In the genomic region with DNA sequence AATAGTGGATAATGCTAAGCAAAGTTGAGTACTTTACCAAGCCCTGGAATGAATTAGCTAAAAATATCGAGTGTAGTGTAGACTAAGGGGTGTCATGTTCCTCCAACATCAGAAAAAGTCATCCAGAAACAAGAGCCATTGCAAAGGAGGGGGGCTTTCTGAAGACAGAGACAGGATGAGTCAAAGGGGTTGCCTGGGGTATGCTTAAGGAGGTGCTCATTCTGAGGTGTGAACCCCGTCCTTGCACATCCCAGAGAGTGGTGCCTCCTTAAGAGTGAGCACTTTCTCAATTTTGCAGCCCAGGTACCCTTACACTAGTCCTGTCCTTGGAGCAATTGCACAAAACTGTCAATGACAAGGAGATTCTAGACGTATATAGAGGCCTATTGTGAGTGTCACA, we compare ENCODE assay signal across 17 cellular contexts. TPM values are rescaled to one million over a fixed set of nuclear protein-coding genes. Genes with fewer than 3 reads are reported as not detected.
DNase-seq lines count a peak whose midpoint lies in the region; ATAC-seq and TF ChIP-seq lines count a peak whose summit lies in the region.
"Had no signal": no experiment of that assay in that cellular context is flagged by ENCODE, and none has a peak within 500 bp of the region (broad histone marks: within the 10 kb centered on the region; RNA-seq: fewer than 3 reads in every experiment).

No MANE protein-coding gene starts in this region.

- H3K79me2 ChIP-seq in Loucy (ENCODE audit: insufficient read depth, low read length), result no peaks in the 10 kb centered on the region

- H3K36me3 ChIP-seq in BLaER1, result no peaks in the 10 kb centered on the region
- H3K36me3 ChIP-seq in Loucy (ENCODE audit: insufficient read depth, low read length), result no peaks in the 10 kb centered on the region

- peak overlapping the region; percentile 92 for H3K4me2 ChIP-seq in BLaER1
- H3K4me2 ChIP-seq in Loucy (ENCODE audit: low read depth, low read length, poor library complexity, severe bottlenecking), result peak overlapping the region; percentile 83
- H3K4me2 ChIP-seq: A549, GM23338 had no signal

- no peak for TF ChIP-seq CTCF in Loucy (conservative IDR thresholded peaks at IDR 0.05; ENCODE audit: low read length)
- no peak for TF ChIP-seq CTCF in GM20000 (IDR thresholded peaks at IDR 0.05; ENCODE audit: extremely low read depth, missing control alignments)

- no peak overlapping the region for H3K4me3 ChIP-seq in BLaER1
- no peak overlapping the region for H3K4me3 ChIP-seq in Loucy (ENCODE audit: low read length, poor library complexity, severe bottlenecking)
- H3K4me3 ChIP-seq: A549, GM23338, K562 had no signal

- no peaks in the 10 kb centered on the region for H4K20me1 ChIP-seq in BLaER1
- no peaks in the 10 kb centered on the region for H4K20me1 ChIP-seq in Loucy (ENCODE audit: insufficient read depth, low read length, poor library complexity, severe bottlenecking)

- H3K4me1 ChIP-seq in BLaER1 (peaks cover 47% of the 10 kb centered on the region), Loucy (ENCODE audit: insufficient read depth, low read length, poor library complexity, severe bottlenecking) (peaks cover 48% of the 10 kb centered on the region)
- H3K4me1 ChIP-seq: A549, Caco-2 had no signal

- no peaks in the 10 kb centered on the region for H3K27me3 ChIP-seq in BLaER1
- no peaks in the 10 kb centered on the region for H3K27me3 ChIP-seq in Loucy (ENCODE audit: insufficient read depth, low read length, poor library complexity, severe bottlenecking)

- H3K4me1 Mint-ChIP-seq in activated T-cell treated with anti-CD3 and anti-CD28 coated beads, Interleukin-2, amount 50 U/mL, for 4 hours (ENCODE audit: low read depth), result peaks cover 7% of the 10 kb centered on the region
- peaks cover 10% of the 10 kb centered on the region for H3K4me1 Mint-ChIP-seq in activated T-cell treated with anti-CD3 and anti-CD28 coated beads, Interleukin-2, amount 50 U/mL, for 24 hours (ENCODE audit: low read depth)
- H3K4me1 Mint-ChIP-seq in stimulated activated effector memory CD8-positive, alpha-beta T cell treated with anti-CD3 and anti-CD28 coated beads, Interleukin-12 subunit alpha, Interleukin-12 subunit beta, amount 100 ng/mL, for 72 hours, result peaks cover 5% of the 10 kb centered on the region
- H3K4me1 Mint-ChIP-seq: CD4-positive, CD25-positive, alpha-beta regulatory T cell; GM23338 had no signal

- H2AFZ ChIP-seq in Loucy (ENCODE audit: low read length), result no peak overlapping the region
- H2AFZ ChIP-seq: GM23338 had no signal

- H3K9me2 ChIP-seq in Loucy (replicated peaks; ENCODE audit: low read depth, low read length), result no peaks in the 10 kb centered on the region

- H3K27ac Mint-ChIP-seq in activated T-cell treated with anti-CD3 and anti-CD28 coated beads, Interleukin-2, amount 50 U/mL, for 24 hours, result no peak overlapping the region
- no peak overlapping the region for H3K27ac Mint-ChIP-seq in stimulated activated effector memory CD8-positive, alpha-beta T cell treated with anti-CD3 and anti-CD28 coated beads, Interleukin-12 subunit alpha, Interleukin-12 subunit beta, amount 100 ng/mL, for 72 hours
- H3K27ac Mint-ChIP-seq: CD4-positive, CD25-positive, alpha-beta regulatory T cell; GM23338 had no signal

- H3K9ac ChIP-seq in BLaER1, result no peak overlapping the region
- H3K9ac ChIP-seq in Loucy (ENCODE audit: low read depth, low read length, poor library complexity, severe bottlenecking), result peak overlapping the region; percentile 77

- H3K9me3 Mint-ChIP-seq in activated T-cell treated with anti-CD3 and anti-CD28 coated beads, Interleukin-2, amount 50 U/mL, for 4 hours, result peaks cover 4% of the 10 kb centered on the region
- H3K9me3 Mint-ChIP-seq in activated T-cell treated with anti-CD3 and anti-CD28 coated beads, Interleukin-2, amount 50 U/mL, for 24 hours, result no peaks in the 10 kb centered on the region
- H3K9me3 Mint-ChIP-seq in stimulated activated effector memory CD8-positive, alpha-beta T cell treated with anti-CD3 and anti-CD28 coated beads, Interleukin-12 subunit alpha, Interleukin-12 subunit beta, amount 100 ng/mL, for 72 hours, result no peaks in the 10 kb centered on the region
- H3K9me3 Mint-ChIP-seq: GM23338 had no signal

- peak; percentile 48 to 60 for ATAC-seq in activated T-cell treated with anti-CD3 and anti-CD28 coated beads, Interleukin-2, amount 50 U/mL, for 4 hours
- ATAC-seq in stimulated activated effector memory CD8-positive, alpha-beta T cell treated with anti-CD3 and anti-CD28 coated beads, Interleukin-12 subunit alpha, Interleukin-12 subunit beta, amount 100 ng/mL, for 72 hours, result peak; percentile 53
- ATAC-seq: A549 had no signal

- no peaks in the 10 kb centered on the region for H3K36me3 Mint-ChIP-seq in activated T-cell treated with anti-CD3 and anti-CD28 coated beads, Interleukin-2, amount 50 U/mL, for 4 hours (ENCODE audit: insufficient read depth)
- no peaks in the 10 kb centered on the region for H3K36me3 Mint-ChIP-seq in activated T-cell treated with anti-CD3 and anti-CD28 coated beads, Interleukin-2, amount 50 U/mL, for 24 hours (ENCODE audit: low read depth)
- H3K36me3 Mint-ChIP-seq in stimulated activated effector memory CD8-positive, alpha-beta T cell treated with anti-CD3 and anti-CD28 coated beads, Interleukin-12 subunit alpha, Interleukin-12 subunit beta, amount 100 ng/mL, for 72 hours, result no peaks in the 10 kb centered on the region
- H3K36me3 Mint-ChIP-seq: CD4-positive, CD25-positive, alpha-beta regulatory T cell had no signal

- no peak overlapping the region for H3K4me3 Mint-ChIP-seq in activated T-cell treated with anti-CD3 and anti-CD28 coated beads, Interleukin-2, amount 50 U/mL, for 4 hours
- H3K4me3 Mint-ChIP-seq in activated T-cell treated with anti-CD3 and anti-CD28 coated beads, Interleukin-2, amount 50 U/mL, for 24 hours, result no peak overlapping the region
- no peak overlapping the region for H3K4me3 Mint-ChIP-seq in stimulated activated effector memory CD8-positive, alpha-beta T cell treated with anti-CD3 and anti-CD28 coated beads, Interleukin-12 subunit alpha, Interleukin-12 subunit beta, amount 100 ng/mL, for 72 hours
- H3K4me3 Mint-ChIP-seq: CD4-positive, CD25-positive, alpha-beta regulatory T cell; GM23338 had no signal

- no peak overlapping the region for H3K27ac ChIP-seq in BLaER1
- H3K27ac ChIP-seq: 22Rv1, A549, HL-60 had no signal

- no peaks in the 10 kb centered on the region for H3K9me3 ChIP-seq in BLaER1
- peaks cover 3% of the 10 kb centered on the region; the same call in 1 of the 2 replicates for H3K9me3 ChIP-seq in Loucy (ENCODE audit: insufficient read depth, low read depth, low read length)
- H3K9me3 ChIP-seq: A549 had no signal

- H3K27me3 Mint-ChIP-seq in activated T-cell treated with anti-CD3 and anti-CD28 coated beads, Interleukin-2, amount 50 U/mL, for 4 hours (ENCODE audit: low read depth), result no peaks in the 10 kb centered on the region
- peaks cover 8% of the 10 kb centered on the region for H3K27me3 Mint-ChIP-seq in activated T-cell treated with anti-CD3 and anti-CD28 coated beads, Interleukin-2, amount 50 U/mL, for 24 hours

- DNase-seq in activated T-cell treated with anti-CD3 and anti-CD28 coated beads, Interleukin-2, amount 50 U/mL, for 4 hours, result no peak
- DNase-seq in activated T-cell treated with anti-CD3 and anti-CD28 coated beads, Interleukin-2, amount 50 U/mL, for 24 hours, result no peak
- DNase-seq in stimulated activated effector memory CD8-positive, alpha-beta T cell treated with anti-CD3 and anti-CD28 coated beads, Interleukin-12 subunit alpha, Interleukin-12 subunit beta, amount 100 ng/mL, for 72 hours (ENCODE audit: low spot score in 2 of 2), result no peak
- DNase-seq in GM20000 (ENCODE audit: low spot score), result no peak
- DNase-seq in epidermal melanocyte (ENCODE audit: insufficient read length, low spot score), result no peak
- DNase-seq: C1 segment of cervical spinal cord; Caco-2; CD4-positive, CD25-positive, alpha-beta regulatory T cell; HCEC 1CT; IMR-90 had no signal

- H3F3A ChIP-seq in Loucy (ENCODE audit: low read depth), result no peaks in the 10 kb centered on the region

RNA-seq across cellular contexts. Expression of a gene that starts 43.1 kb away (rescaled TPM):
- not detected for total RNA-seq in activated T-cell treated with anti-CD3 and anti-CD28 coated beads, Interleukin-2, amount 50 U/mL, for 4 hours
- total RNA-seq: Caco-2; CD4-positive, CD25-positive, alpha-beta regulatory T cell; GM23338; IMR-90 had no signal
